Comparison of ENCODE assay signal across 16 cellular contexts in genomic region chr3:33954956-33955355, GRCh38.
DNase-seq lines count a peak whose midpoint lies in the region; ATAC-seq and TF ChIP-seq lines count a peak whose summit lies in the region.
"Had no signal": no experiment of that assay in that cellular context is flagged by ENCODE, and none has a peak within 500 bp of the region (broad histone marks: within the 10 kb centered on the region; RNA-seq: fewer than 3 reads in every experiment).

No MANE protein-coding gene starts in this region.

- peak; percentile 19; the same call in 1 of the 2 replicates for TF ChIP-seq CTCF in SK-N-SH (IDR thresholded peaks at IDR 0.05)
- peak; percentile 36 for TF ChIP-seq CTCF in cardiac fibroblast (IDR thresholded peaks at IDR 0.05; ENCODE audit: low read depth, low read length)
- peak; percentile 46 for TF ChIP-seq CTCF in osteocyte (IDR thresholded peaks at IDR 0.05)

- no peaks in the 10 kb centered on the region for H3K27me3 ChIP-seq in SK-N-SH (ENCODE audit: insufficient read depth)

- H3K27ac Mint-ChIP-seq in osteocyte (ENCODE audit: unreplicated experiment) = no peak overlapping the region
- H3K27ac Mint-ChIP-seq: activated B cell treated with CpG ODN at 0.5 μM for 24 hours; activated naive CD8-positive, alpha-beta T cell treated with anti-CD3 and anti-CD28 coated beads for 36 hours had no signal

- no peak overlapping the region for H3K4me3 ChIP-seq in SK-N-SH (ENCODE audit: low read depth in 2 of 2, low read length in 1 of 2)
- no peak overlapping the region for H3K4me3 ChIP-seq in cardiac fibroblast (replicated peaks in 1 of 2; ENCODE audit: low read depth in 2 of 2, low read length in 2 of 2)

- H3K27me3 Mint-ChIP-seq in osteocyte (ENCODE audit: unreplicated experiment) = peaks cover 16% of the 10 kb centered on the region
- H3K27me3 Mint-ChIP-seq: activated B cell treated with CpG ODN at 0.5 μM for 24 hours had no signal

- POLR2A ChIA-PET in SK-N-SH (lab: Yijun Ruan, JAX) = no interaction called here

- H3K79me2 ChIP-seq in SK-N-SH (ENCODE audit: insufficient read depth) = no peaks in the 10 kb centered on the region

- no peak overlapping the region for H3K4me3 Mint-ChIP-seq in osteocyte (ENCODE audit: unreplicated experiment)
- H3K4me3 Mint-ChIP-seq: activated B cell treated with CpG ODN at 0.5 μM for 24 hours; activated naive CD8-positive, alpha-beta T cell treated with anti-CD3 and anti-CD28 coated beads for 36 hours had no signal

- peaks cover 2% of the 10 kb centered on the region for H3K4me1 Mint-ChIP-seq in osteocyte (ENCODE audit: unreplicated experiment)
- H3K4me1 Mint-ChIP-seq: activated B cell treated with CpG ODN at 0.5 μM for 24 hours; activated naive CD8-positive, alpha-beta T cell treated with anti-CD3 and anti-CD28 coated beads for 36 hours had no signal

- no peaks in the 10 kb centered on the region for H3K9me3 ChIP-seq in SK-N-SH

- no peak overlapping the region for H2AFZ ChIP-seq in SK-N-SH (ENCODE audit: low read depth)

- DNase-seq in SK-N-SH (no peak), MV-4-11 (lab: John Stamatoyannopoulos, UW) (peak; percentile 9), cardiac fibroblast (ENCODE audit: low read depth in 2 of 2) (peak; percentile 23), osteocyte (ENCODE audit: extremely low spot score, unreplicated experiment) (no peak), foreskin melanocyte (no peak), NCI-H345 treated with DMSO at 0.1 percent for 48 hours (lab: John Stamatoyannopoulos, UW; ENCODE audit: unreplicated experiment) (no peak)
- DNase-seq: activated B cell treated with CpG ODN at 0.5 μM for 24 hours; activated CD8-positive, alpha-beta memory T cell treated with anti-CD3 and anti-CD28 coated beads, Interleukin-2, amount 50 U/mL, for 48 hours; activated naive CD8-positive, alpha-beta T cell treated with anti-CD3 and anti-CD28 coated beads for 36 hours; DMS 273 treated with DMSO at 0.1 percent for 48 hours; KBM-7; mammary epithelial cell; nucleus accumbens had no signal

- H3F3A ChIP-seq in SK-N-SH (replicated peaks; ENCODE audit: insufficient read depth) = no peaks in the 10 kb centered on the region

- no peak for TF ChIP-seq EP300 in SK-N-SH (IDR thresholded peaks at IDR 0.05; ENCODE audit: borderline replicate concordance in 1 of 2, low read depth in 1 of 2, low read length in 1 of 2)

- CTCF ChIA-PET in SK-N-SH (lab: Yijun Ruan, JAX) = no interaction called here

- WGBS in SK-N-SH (ENCODE audit: low lambda C conversion rate) = 63% methylated on average over 3 of the region's 3 CpGs

- H3K4me1 ChIP-seq in SK-N-SH (ENCODE audit: control insufficient read depth in 1 of 2, insufficient read depth in 2 of 2, low read depth in 1 of 2, low read length in 1 of 2) = peaks cover 0 to 9% of the 10 kb centered on the region in 2 experiments; a peak in 1 of 4 replicates

- H3K9me3 Mint-ChIP-seq in osteocyte (ENCODE audit: unreplicated experiment) = no peaks in the 10 kb centered on the region
- H3K9me3 Mint-ChIP-seq: activated B cell treated with CpG ODN at 0.5 μM for 24 hours; activated naive CD8-positive, alpha-beta T cell treated with anti-CD3 and anti-CD28 coated beads for 36 hours had no signal

- H3K4me2 ChIP-seq in SK-N-SH = no peak overlapping the region

- H3K9me2 ChIP-seq in SK-N-SH = no peaks in the 10 kb centered on the region

- ATAC-seq in SK-N-SH treated with all-trans-retinoic acid at 6 μM for 48 hours = no peak
- ATAC-seq in HG03196 (IDR thresholded peaks at IDR 0.05; ENCODE audit: unreplicated experiment) = no peak
- ATAC-seq: esophagus mucosa had no signal

- TF ChIP-seq RAD21 in SK-N-SH (IDR thresholded peaks at IDR 0.05; ENCODE audit: low read length) = no peak

- no peak overlapping the region for H3K27ac ChIP-seq in SK-N-SH (ENCODE audit: low read depth in 2 of 2, low read length in 1 of 2)

- no peaks in the 10 kb centered on the region for H4K20me1 ChIP-seq in SK-N-SH (ENCODE audit: insufficient read depth)

- no peaks in the 10 kb centered on the region for H3K36me3 ChIP-seq in SK-N-SH (replicated peaks in 1 of 2; ENCODE audit: control insufficient read depth in 1 of 2, insufficient read depth in 2 of 2, low read length in 1 of 2)

- H3K9ac ChIP-seq in SK-N-SH = no peak overlapping the region

- no peaks in the 10 kb centered on the region for H3K36me3 Mint-ChIP-seq in osteocyte (ENCODE audit: unreplicated experiment)
- H3K36me3 Mint-ChIP-seq: activated naive CD8-positive, alpha-beta T cell treated with anti-CD3 and anti-CD28 coated beads for 36 hours had no signal

TF ChIP-seq in SK-N-SH, 30 proteins besides CTCF, POLR2A, EP300 and RAD21:
- no peak for TF ChIP-seq GATA2 (CRISPR knock-in tag; IDR thresholded peaks at IDR 0.05)
- TF ChIP-seq MEF2A (IDR thresholded peaks at IDR 0.05; ENCODE audit: borderline replicate concordance, low read depth) = no peak
- no peak for TF ChIP-seq GABPA (IDR thresholded peaks at IDR 0.05; ENCODE audit: low read depth)
- no peak for TF ChIP-seq FOSL2 (IDR thresholded peaks at IDR 0.05; ENCODE audit: borderline replicate concordance, low read depth)
- TF ChIP-seq USF2 (IDR thresholded peaks at IDR 0.05; ENCODE audit: borderline replicate concordance, low read depth, low read length) = no peak
- no peak for TF ChIP-seq MXI1 (IDR thresholded peaks at IDR 0.05; ENCODE audit: low read depth, low read length)
- TF ChIP-seq YY1 (IDR thresholded peaks at IDR 0.05; ENCODE audit: low read depth) = no peak
- TF ChIP-seq USF1 (IDR thresholded peaks at IDR 0.05; ENCODE audit: borderline replicate concordance, low read depth) = no peak
- no peak for TF ChIP-seq ELF1 (IDR thresholded peaks at IDR 0.05)
- TF ChIP-seq TEAD4 (IDR thresholded peaks at IDR 0.05; ENCODE audit: borderline replicate concordance, insufficient read depth) = no peak
- TF ChIP-seq, protein P1, sequence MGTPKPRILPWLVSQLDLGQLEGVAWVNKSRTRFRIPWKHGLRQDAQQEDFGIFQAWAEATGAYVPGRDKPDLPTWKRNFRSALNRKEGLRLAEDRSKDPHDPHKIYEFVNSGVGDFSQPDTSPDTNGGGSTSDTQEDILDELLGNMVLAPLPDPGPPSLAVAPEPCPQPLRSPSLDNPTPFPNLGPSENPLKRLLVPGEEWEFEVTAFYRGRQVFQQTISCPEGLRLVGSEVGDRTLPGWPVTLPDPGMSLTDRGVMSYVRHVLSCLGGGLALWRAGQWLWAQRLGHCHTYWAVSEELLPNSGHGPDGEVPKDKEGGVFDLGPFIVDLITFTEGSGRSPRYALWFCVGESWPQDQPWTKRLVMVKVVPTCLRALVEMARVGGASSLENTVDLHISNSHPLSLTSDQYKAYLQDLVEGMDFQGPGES (IDR thresholded peaks at IDR 0.05; ENCODE audit: low read depth, low read length) = no peak
TF ChIP-seq in SK-N-SH: peak in this region for 0.

TF ChIP-seq in SK-N-SH treated with all-trans-retinoic acid at 6 μM for 48 hours, 23 proteins besides CTCF, POLR2A, EP300 and RAD21:
- TF ChIP-seq TCF4 (CRISPR knock-in tag; IDR thresholded peaks at IDR 0.05; ENCODE audit: borderline replicate concordance) (no peak), ZNF70 (CRISPR knock-in tag; IDR thresholded peaks at IDR 0.05) (no peak), PPARA (CRISPR knock-in tag; IDR thresholded peaks at IDR 0.05; ENCODE audit: borderline replicate concordance) (no peak), OSR1 (CRISPR knock-in tag; IDR thresholded peaks at IDR 0.05) (no peak), ISL1 (CRISPR knock-in tag; IDR thresholded peaks at IDR 0.05) (no peak), RARB (CRISPR knock-in tag; IDR thresholded peaks at IDR 0.05) (no peak), ZFP3 (CRISPR knock-in tag; IDR thresholded peaks at IDR 0.05) (no peak), CREB5 (CRISPR knock-in tag; IDR thresholded peaks at IDR 0.05; ENCODE audit: low read depth) (no peak), BACH2 (CRISPR knock-in tag; IDR thresholded peaks at IDR 0.05; ENCODE audit: borderline replicate concordance) (no peak), ZFP30 (CRISPR knock-in tag; IDR thresholded peaks at IDR 0.05) (no peak), ZC3H10 (CRISPR knock-in tag; IDR thresholded peaks at IDR 0.05) (no peak), ESRRG (CRISPR knock-in tag; IDR thresholded peaks at IDR 0.05) (no peak), ZNF8 (CRISPR knock-in tag; IDR thresholded peaks at IDR 0.05) (no peak)
- TF ChIP-seq, protein P2, sequence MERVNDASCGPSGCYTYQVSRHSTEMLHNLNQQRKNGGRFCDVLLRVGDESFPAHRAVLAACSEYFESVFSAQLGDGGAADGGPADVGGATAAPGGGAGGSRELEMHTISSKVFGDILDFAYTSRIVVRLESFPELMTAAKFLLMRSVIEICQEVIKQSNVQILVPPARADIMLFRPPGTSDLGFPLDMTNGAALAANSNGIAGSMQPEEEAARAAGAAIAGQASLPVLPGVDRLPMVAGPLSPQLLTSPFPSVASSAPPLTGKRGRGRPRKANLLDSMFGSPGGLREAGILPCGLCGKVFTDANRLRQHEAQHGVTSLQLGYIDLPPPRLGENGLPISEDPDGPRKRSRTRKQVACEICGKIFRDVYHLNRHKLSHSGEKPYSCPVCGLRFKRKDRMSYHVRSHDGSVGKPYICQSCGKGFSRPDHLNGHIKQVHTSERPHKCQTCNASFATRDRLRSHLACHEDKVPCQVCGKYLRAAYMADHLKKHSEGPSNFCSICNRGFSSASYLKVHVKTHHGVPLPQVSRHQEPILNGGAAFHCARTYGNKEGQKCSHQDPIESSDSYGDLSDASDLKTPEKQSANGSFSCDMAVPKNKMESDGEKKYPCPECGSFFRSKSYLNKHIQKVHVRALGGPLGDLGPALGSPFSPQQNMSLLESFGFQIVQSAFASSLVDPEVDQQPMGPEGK (CRISPR knock-in tag; IDR thresholded peaks at IDR 0.05; ENCODE audit: borderline replicate concordance) = no peak

Comparison
In these comparisons a context has a peak if more than half of its experiments do, and no peak if none do; other contexts are left out.
1. DNase-seq: peak in MV-4-11 (single experiment) and cardiac fibroblast (2 of 2); none in SK-N-SH (single experiment), osteocyte (single experiment), foreskin melanocyte (single experiment) and NCI-H345 treated with DMSO at 0.1 percent for 48 hours (single experiment).
2. Peak in every context shown above with its lines, with median percentiles within 50 percentile points of each other: CTCF ChIP-seq.